Comparison of ENCODE assay signal across 24 cellular contexts in genomic region chr22:29352778-29353177, GRCh38. TPM values are rescaled to one million over a fixed set of nuclear protein-coding genes. Genes with fewer than 3 reads are reported as not detected.
"Had no signal": no experiment of that assay in that cellular context is flagged by ENCODE, and none has a peak within 500 bp of the region (broad histone marks: within the 10 kb centered on the region; RNA-seq: fewer than 3 reads in every experiment).

No MANE protein-coding gene starts in this region.

- ATAC-seq: activated T-cell treated with anti-CD3 and anti-CD28 coated beads, Interleukin-2, amount 50 U/mL, for 72 hours; gastrocnemius medialis; left ventricle myocardium superior; T-helper 17 cell had no signal

- H3K27me3 Mint-ChIP-seq: activated CD4-positive, alpha-beta memory T cell treated with anti-CD3 and anti-CD28 coated beads for 36 hours; activated naive CD8-positive, alpha-beta T cell treated with anti-CD3 and anti-CD28 coated beads, Interleukin-2, amount 10 ng/mL, durations not matched to agents 7 days and 5 days; central memory CD8-positive, alpha-beta T cell; memory B cell; T-helper 17 cell had no signal

- H3K36me3 ChIP-seq: uterus had no signal

- DNase-seq: activated CD4-positive, alpha-beta memory T cell treated with anti-CD3 and anti-CD28 coated beads for 36 hours; activated CD4-positive, alpha-beta T cell treated with anti-CD3 and anti-CD28 coated beads for 48 hours; activated CD4-positive, CD25-positive, alpha-beta regulatory T cell; activated effector memory CD4-positive, alpha-beta T cell treated with Interleukin-2 at 50 U/mL for 16 hours; activated naive CD4-positive, alpha-beta T cell treated with anti-CD3 and anti-CD28 coated beads for 36 hours; activated naive CD8-positive, alpha-beta T cell treated with anti-CD3 and anti-CD28 coated beads, Interleukin-2, amount 10 ng/mL, durations not matched to agents 7 days and 5 days; activated T-cell treated with anti-CD3 and anti-CD28 coated beads, Interleukin-2, amount 50 U/mL, for 72 hours; amniotic stem cell; dorsolateral prefrontal cortex; esophagus squamous epithelium; gastrocnemius medialis; hypothalamus; left ventricle myocardium superior; occipital lobe; stimulated activated CD4-positive, alpha-beta T cell treated with anti-CD3 and anti-CD28 coated beads, Interleukin-12 subunit alpha, Interleukin-12 subunit beta, amount 100 ng/mL, for 4 hours; stomach; SW 1271; T-helper 17 cell; transverse colon; uterus had no signal

- H3K27ac Mint-ChIP-seq: activated CD4-positive, alpha-beta memory T cell treated with anti-CD3 and anti-CD28 coated beads for 36 hours; activated naive CD4-positive, alpha-beta T cell treated with anti-CD3 and anti-CD28 coated beads for 36 hours; activated naive CD8-positive, alpha-beta T cell treated with anti-CD3 and anti-CD28 coated beads, Interleukin-2, amount 10 ng/mL, durations not matched to agents 7 days and 5 days; activated T-cell treated with anti-CD3 and anti-CD28 coated beads, Interleukin-2, amount 50 U/mL, for 72 hours; memory B cell; T-helper 17 cell had no signal

- H3K4me3 ChIP-seq: dorsolateral prefrontal cortex, esophagus squamous epithelium, gastrocnemius medialis, right atrium auricular region, stomach, transverse colon, uterus had no signal

- H3K27ac ChIP-seq: esophagus squamous epithelium, gastrocnemius medialis, right atrium auricular region, stomach, transverse colon, uterus had no signal

- FAIRE-seq: colon had no signal

- H3K27me3 ChIP-seq: dorsolateral prefrontal cortex, esophagus squamous epithelium, gastrocnemius medialis, right atrium auricular region, stomach, transverse colon, uterus had no signal

- H3K9me3 Mint-ChIP-seq: activated CD4-positive, alpha-beta memory T cell treated with anti-CD3 and anti-CD28 coated beads for 36 hours; activated naive CD4-positive, alpha-beta T cell treated with anti-CD3 and anti-CD28 coated beads for 36 hours; activated naive CD8-positive, alpha-beta T cell treated with anti-CD3 and anti-CD28 coated beads, Interleukin-2, amount 10 ng/mL, durations not matched to agents 7 days and 5 days; activated T-cell treated with anti-CD3 and anti-CD28 coated beads, Interleukin-2, amount 50 U/mL, for 72 hours; central memory CD8-positive, alpha-beta T cell; memory B cell had no signal

- H3K4me3 Mint-ChIP-seq: activated CD4-positive, alpha-beta memory T cell treated with anti-CD3 and anti-CD28 coated beads for 36 hours; activated naive CD4-positive, alpha-beta T cell treated with anti-CD3 and anti-CD28 coated beads for 36 hours; activated naive CD8-positive, alpha-beta T cell treated with anti-CD3 and anti-CD28 coated beads, Interleukin-2, amount 10 ng/mL, durations not matched to agents 7 days and 5 days; activated T-cell treated with anti-CD3 and anti-CD28 coated beads, Interleukin-2, amount 50 U/mL, for 72 hours; central memory CD8-positive, alpha-beta T cell; memory B cell; T-helper 17 cell had no signal

- H3K4me1 ChIP-seq: esophagus squamous epithelium, right atrium auricular region, transverse colon, uterus had no signal

- H3K4me1 Mint-ChIP-seq: activated naive CD8-positive, alpha-beta T cell treated with anti-CD3 and anti-CD28 coated beads, Interleukin-2, amount 10 ng/mL, durations not matched to agents 7 days and 5 days; central memory CD8-positive, alpha-beta T cell; T-helper 17 cell had no signal

- H3K9me3 ChIP-seq: esophagus squamous epithelium, gastrocnemius medialis, right atrium auricular region, stomach, transverse colon, uterus had no signal

RNA-seq across cellular contexts. Expression of gene RASL10A, which starts 37.3 kb away (rescaled TPM):
- total RNA-seq: activated naive CD4-positive, alpha-beta T cell treated with anti-CD3 and anti-CD28 coated beads for 36 hours had no signal
